Comparison of ENCODE assay signal across 20 cellular contexts in genomic region chr10:121300723-121301122, GRCh38.
A peak's percentile ranks its signal among the peaks of the same experiment; 100 is the strongest.
DNase-seq lines count a peak whose midpoint lies in the region; ATAC-seq, FAIRE-seq and TF ChIP-seq lines count a peak whose summit lies in the region.
"Had no signal": no experiment of that assay in that cellular context is flagged by ENCODE, and none has a peak within 500 bp of the region (broad histone marks: within the 10 kb centered on the region; RNA-seq: fewer than 3 reads in every experiment).

No MANE protein-coding gene starts in this region.

- no peak overlapping the region for H3K14ac ChIP-seq in H1 (ENCODE audit: insufficient read length)

- no peak overlapping the region for H3K4me2 ChIP-seq in HepG2 (ENCODE audit: low read depth, low read length)
- no peak overlapping the region for H3K4me2 ChIP-seq in H1 (ENCODE audit: insufficient read depth in 1 of 2, low read depth in 2 of 2, low read length in 2 of 2)
- H3K4me2 ChIP-seq: A549; BLaER1 treated with 17β-estradiol and CSF1 and Interleukin-3, amounts not matched to agents 10 nM and 100 nM had no signal

- WGBS in liver, result 46% methylated on average over 6 of the region's 6 CpGs
- WGBS in HepG2 (ENCODE audit: low lambda C conversion rate), result 36% methylated on average over 6 of the region's 6 CpGs
- 89% methylated on average over 6 of the region's 6 CpGs; no CpG with 5 or more reads in 1 of the 2 experiments for WGBS in H1 (ENCODE audit: extremely low coverage in 1 of 2, insufficient coverage in 1 of 2, insufficient read length in 1 of 2, insufficient replicate concordance in 2 of 2, low coverage in 1 of 2, low lambda C conversion rate in 2 of 2, missing lambda C conversion rate in 1 of 2), 2 experiments

- H3K36me3 ChIP-seq in liver (ENCODE audit: control insufficient read depth in 4 of 4, insufficient read depth in 3 of 4, low read depth in 1 of 4, low read length in 3 of 4), result no peaks in the 10 kb centered on the region
- H3K36me3 ChIP-seq in HepG2 (replicated peaks in 1 of 2; ENCODE audit: control insufficient read depth in 1 of 2, insufficient read depth in 2 of 2, low read length in 2 of 2), result no peaks in the 10 kb centered on the region
- H3K36me3 ChIP-seq in H1 (ENCODE audit: control insufficient read depth in 2 of 4, insufficient read depth in 4 of 4, low read length in 3 of 4), result no peaks in the 10 kb centered on the region
- H3K36me3 ChIP-seq: BLaER1 treated with 17β-estradiol and CSF1 and Interleukin-3, amounts not matched to agents 10 nM and 100 nM had no signal

- H3K4ac ChIP-seq in H1 (replicated peaks; ENCODE audit: insufficient read length, low read depth, low read length), result no peak overlapping the region

- H3K79me2 ChIP-seq in HepG2 (ENCODE audit: insufficient read depth, low read length), result no peaks in the 10 kb centered on the region
- no peaks in the 10 kb centered on the region for H3K79me2 ChIP-seq in H1 (ENCODE audit: control insufficient read depth in 1 of 2, insufficient read depth in 2 of 2, low read length in 2 of 2)

- H3K9ac ChIP-seq in liver (ENCODE audit: low read depth in 1 of 2, low read length in 2 of 2), result no peak overlapping the region
- no peak overlapping the region for H3K9ac ChIP-seq in HepG2 (ENCODE audit: insufficient read depth, low read depth, low read length)
- H3K9ac ChIP-seq in H1 (replicated peaks in 1 of 4; ENCODE audit: extremely low read depth in 1 of 4, low read depth in 3 of 4, low read length in 3 of 4), result no peak overlapping the region
- H3K9ac ChIP-seq: BLaER1 treated with 17β-estradiol and CSF1 and Interleukin-3, amounts not matched to agents 10 nM and 100 nM had no signal

- no peak overlapping the region for H2BK120ac ChIP-seq in H1 (replicated peaks; ENCODE audit: low read depth, low read length)

- TF ChIP-seq CTCF in liver (IDR thresholded peaks at IDR 0.05; ENCODE audit: low read depth, low read length, missing input control) (no peak), HepG2 (CRISPR knock-in tag; IDR thresholded peaks at IDR 0.05) (no peak), H1 (IDR thresholded peaks at IDR 0.05; ENCODE audit: control extremely low read depth in 1 of 3, insufficient read depth in 1 of 3, low read depth in 1 of 3, low read length in 3 of 3) (no peak), dorsolateral prefrontal cortex (IDR thresholded peaks at IDR 0.05 in 54 of 56, conservative IDR thresholded peaks at IDR 0.05 in 2 of 56; ENCODE audit: low read depth in 1 of 56, partially characterized antibody in 56 of 56) (no peak)

- H4K8ac ChIP-seq in H1 (ENCODE audit: extremely low read depth, insufficient read depth, low read length), result no peak overlapping the region

- H3K23me2 ChIP-seq in H1 (ENCODE audit: low read depth, low read length), result no peaks in the 10 kb centered on the region

- POLR2A ChIA-PET in HepG2 (lab: Yijun Ruan, JAX) (no interaction called here), H1 (lab: Charles Lee; ENCODE audit: partially characterized antibody) (no interaction called here)

- DNase-seq in HepG2 (ENCODE audit: low spot score) (no peak), H1 (ENCODE audit: low read depth in 1 of 2, low spot score in 2 of 2) (no peak), dorsolateral prefrontal cortex (no peak), NCI-H510A treated with DMSO at 0.1 percent for 48 hours (lab: John Stamatoyannopoulos, UW) (no peak)
- DNase-seq: AML-193; Caco-2; Calu3; CD4-positive, alpha-beta T cell; CD8-positive, alpha-beta T cell; DMS79 treated with DMSO at 0.1 percent for 48 hours; GF-D8 had no signal

- no peak overlapping the region for H2BK20ac ChIP-seq in H1 (ENCODE audit: low read length)

- no peak overlapping the region for H4K91ac ChIP-seq in H1 (replicated peaks; ENCODE audit: insufficient read length, low read length)

- H2AK5ac ChIP-seq in H1 (ENCODE audit: low read depth, low read length), result no peak overlapping the region

- H2BK15ac ChIP-seq in H1 (ENCODE audit: low read length), result no peak overlapping the region

- in situ Hi-C loops in HepG2 (cut with HindIII; ENCODE audit: extremely low pct_ligation_motif_present, low pct_unique_long_range_greater_than_20kb), result no loop called here

- ATAC-seq in HepG2, result no peak
- ATAC-seq: A549; CD8-positive, alpha-beta T cell had no signal

- H3K56ac ChIP-seq in H1 (replicated peaks; ENCODE audit: insufficient read length, low read depth, low read length), result no peak overlapping the region

- TF ChIP-seq EP300 in HepG2 (IDR thresholded peaks at IDR 0.05; ENCODE audit: low read depth in 2 of 2, low read length in 2 of 2) (no peak), HepG2 (CRISPR knock-in tag; IDR thresholded peaks at IDR 0.05; ENCODE audit: borderline replicate concordance) (no peak), H1 (IDR thresholded peaks at IDR 0.05; ENCODE audit: borderline replicate concordance in 1 of 2, low read depth in 2 of 2, low read length in 2 of 2) (no peak)

- H3K18ac ChIP-seq in H1 (ENCODE audit: extremely low read depth, low read length), result no peak overlapping the region

- TF ChIP-seq RAD21 in liver (IDR thresholded peaks at IDR 0.05) (no peak), HepG2 (CRISPR knock-in tag; IDR thresholded peaks at IDR 0.05) (no peak), H1 (IDR thresholded peaks at IDR 0.05 in 1 of 2, conservative IDR thresholded peaks at IDR 0.05 in 1 of 2; ENCODE audit: low read depth in 2 of 2, low read length in 2 of 2) (no peak)

- no peak overlapping the region for H3K23ac ChIP-seq in H1 (ENCODE audit: insufficient read length)

- FAIRE-seq in HepG2 (lab: Jason Lieb, UNC) (no peak), H1 (lab: Jason Lieb, UNC) (peak; percentile 19)
- FAIRE-seq: A549, D721Med, G401.6, GM12891, GM19239 had no signal

- H3K27me3 ChIP-seq in liver (ENCODE audit: control insufficient read depth in 4 of 4, insufficient read depth in 4 of 4, low read length in 3 of 4), result no peaks in the 10 kb centered on the region
- peaks cover 0 to 2% of the 10 kb centered on the region in 2 experiments; a peak in 2 of 5 replicates for H3K27me3 ChIP-seq in HepG2 (ENCODE audit: control insufficient read depth in 1 of 2, insufficient read depth in 2 of 2, low read length in 2 of 2)
- no peaks in the 10 kb centered on the region for H3K27me3 ChIP-seq in H1 (replicated peaks in 1 of 4; ENCODE audit: control insufficient read depth in 3 of 4, extremely low read depth in 1 of 4, insufficient read depth in 3 of 4, low read length in 3 of 4)
- H3K27me3 ChIP-seq in dorsolateral prefrontal cortex, result no peaks in the 10 kb centered on the region
- H3K27me3 ChIP-seq: BLaER1 treated with 17β-estradiol and CSF1 and Interleukin-3, amounts not matched to agents 10 nM and 100 nM had no signal

- intact Hi-C loops in HepG2 (cut with micrococcal nuclease; ENCODE audit: unreplicated experiment), result no loop called here
- intact Hi-C loops in dorsolateral prefrontal cortex (cut with DNase I), result loop anchor here (10.0 kb wide), 1 partner anchor 294 kb away; the partner anchor contains the start of gene FGFR2 (in 2 of the 2)

- H2BK12ac ChIP-seq in H1 (ENCODE audit: low read depth, low read length), result no peak overlapping the region

- H4K5ac ChIP-seq in H1 (ENCODE audit: insufficient read length, low read depth, low read length), result no peak overlapping the region

- H3K4me1 ChIP-seq in liver (ENCODE audit: control insufficient read depth in 4 of 4, insufficient read depth in 4 of 4, low read length in 3 of 4) (peaks cover 0 to 16% (median 9%) of the 10 kb centered on the region in 4 donors), HepG2 (ENCODE audit: insufficient read depth, low read length) (peaks cover 11% of the 10 kb centered on the region; the same call in 1 of the 2 replicates), H1 (replicated peaks in 1 of 4; ENCODE audit: control insufficient read depth in 3 of 4, insufficient read depth in 4 of 4, low read length in 3 of 4) (peaks cover 0 to 5% (median 0%) of the 10 kb centered on the region in 4 experiments; a peak in 2 of 7 replicates)
- H3K4me1 ChIP-seq: A549 had no signal

- CTCF ChIA-PET in HepG2 (lab: Yijun Ruan, JAX; ENCODE audit: low intra/inter-chr PET ratio, low total read pairs) (no interaction called here), H1 (lab: Charles Lee; ENCODE audit: partially characterized antibody) (no interaction called here)

- H3K4me3 ChIP-seq in liver (ENCODE audit: low read depth in 1 of 3, low read length in 3 of 3), result no peak overlapping the region
- H3K4me3 ChIP-seq in HepG2 (replicated peaks in 1 of 3; ENCODE audit: insufficient read depth in 1 of 3, low read depth in 2 of 3, low read length in 3 of 3), result no peak overlapping the region
- no peak overlapping the region for H3K4me3 ChIP-seq in H1 (ENCODE audit: extremely low read depth in 1 of 4, insufficient read depth in 2 of 4, low read depth in 3 of 4, low read length in 4 of 4)
- H3K4me3 ChIP-seq in dorsolateral prefrontal cortex, result no peak overlapping the region
- H3K4me3 ChIP-seq: A549; BLaER1 treated with 17β-estradiol and CSF1 and Interleukin-3, amounts not matched to agents 10 nM and 100 nM had no signal

- TF ChIP-seq POLR2A in HepG2 (IDR thresholded peaks at IDR 0.05; ENCODE audit: insufficient read depth in 1 of 2, low read depth in 2 of 2, low read length in 2 of 2) (no peak), H1 (IDR thresholded peaks at IDR 0.05; ENCODE audit: control extremely low read depth in 1 of 2, low read depth in 2 of 2, low read length in 2 of 2) (no peak)

- H3K27ac ChIP-seq in liver (ENCODE audit: low read depth in 1 of 2, low read length in 2 of 2) (no peak overlapping the region), HepG2 (ENCODE audit: extremely low read length, insufficient read depth, low read length) (no peak overlapping the region), H1 (ENCODE audit: low read depth, low read length) (no peak overlapping the region), dorsolateral prefrontal cortex (no peak overlapping the region)
- H3K27ac ChIP-seq: 22Rv1; A549; BLaER1 treated with 17β-estradiol and CSF1 and Interleukin-3, amounts not matched to agents 10 nM and 100 nM; C4-2B had no signal

- no peak overlapping the region for H2AFZ ChIP-seq in HepG2 (ENCODE audit: low read length)
- no peak overlapping the region for H2AFZ ChIP-seq in H1 (ENCODE audit: low read length)

- H3K9me3 ChIP-seq in liver (ENCODE audit: control insufficient read depth in 4 of 4, low read length in 3 of 4) (no peaks in the 10 kb centered on the region), HepG2 (ENCODE audit: low read length) (no peaks in the 10 kb centered on the region), H1 (ENCODE audit: insufficient read depth in 2 of 2, low read depth in 1 of 2, low read length in 1 of 2) (no peaks in the 10 kb centered on the region)
- H3K9me3 ChIP-seq: A549, Caco-2 had no signal

- no peaks in the 10 kb centered on the region for H3K79me1 ChIP-seq in H1 (ENCODE audit: low read depth, low read length)

- no TSS peak for BruUV-seq in HepG2 (replicated peaks; lab: Mats Ljungman, UMichigan)

- H4K20me1 ChIP-seq in HepG2 (ENCODE audit: insufficient read depth, low read length) (no peaks in the 10 kb centered on the region), H1 (replicated peaks in 1 of 2; ENCODE audit: control insufficient read depth in 1 of 2, insufficient read depth in 2 of 2, low read length in 2 of 2) (no peaks in the 10 kb centered on the region)
- H4K20me1 ChIP-seq: BLaER1 treated with 17β-estradiol and CSF1 and Interleukin-3, amounts not matched to agents 10 nM and 100 nM had no signal

- H2BK5ac ChIP-seq in H1 (ENCODE audit: low read depth, low read length), result no peak overlapping the region

TF ChIP-seq in H1, 55 proteins besides CTCF, POLR2A, EP300 and RAD21 (continues in another document):
- TF ChIP-seq BRCA1 (IDR thresholded peaks at IDR 0.05; ENCODE audit: low read depth, low read length) (no peak), CEBPB (IDR thresholded peaks at IDR 0.05; ENCODE audit: low read depth, low read length) (no peak)
